ENCODE assay signal across 10 cellular contexts in genomic region chr5:468401-468800, GRCh38.
"Had no signal": no experiment of that assay in that cellular context is flagged by ENCODE, and none has a peak within 500 bp of the region (broad histone marks: within the 10 kb centered on the region; RNA-seq: fewer than 3 reads in every experiment).

No MANE protein-coding gene starts in this region.

- DNase-seq: activated CD4-positive, alpha-beta T cell treated with anti-CD3 and anti-CD28 coated beads for 4 hours; activated CD8-positive, alpha-beta T cell treated with anti-CD3 and anti-CD28 coated beads for 36 hours; naive thymus-derived CD4-positive, alpha-beta T cell; SHP77 treated with DMSO at 0.1 percent for 48 hours had no signal

- H3K27me3 ChIP-seq: gastroesophageal sphincter, right atrium auricular region had no signal

- H3K27ac ChIP-seq: gastroesophageal sphincter, heart right ventricle, neutrophil, right atrium auricular region had no signal

- H3K9me3 ChIP-seq: gastroesophageal sphincter, heart right ventricle, neutrophil, right atrium auricular region had no signal

- ATAC-seq: activated CD8-positive, alpha-beta T cell treated with anti-CD3 and anti-CD28 coated beads for 36 hours; gastroesophageal sphincter; heart right ventricle; naive thymus-derived CD4-positive, alpha-beta T cell; SK-N-SH treated with all-trans-retinoic acid at 6 μM for 48 hours had no signal

- H3K4me3 ChIP-seq: gastroesophageal sphincter, heart right ventricle, right atrium auricular region, smooth muscle cell had no signal
